Comparison of ENCODE assay signal across 13 cellular contexts in the genomic region with DNA sequence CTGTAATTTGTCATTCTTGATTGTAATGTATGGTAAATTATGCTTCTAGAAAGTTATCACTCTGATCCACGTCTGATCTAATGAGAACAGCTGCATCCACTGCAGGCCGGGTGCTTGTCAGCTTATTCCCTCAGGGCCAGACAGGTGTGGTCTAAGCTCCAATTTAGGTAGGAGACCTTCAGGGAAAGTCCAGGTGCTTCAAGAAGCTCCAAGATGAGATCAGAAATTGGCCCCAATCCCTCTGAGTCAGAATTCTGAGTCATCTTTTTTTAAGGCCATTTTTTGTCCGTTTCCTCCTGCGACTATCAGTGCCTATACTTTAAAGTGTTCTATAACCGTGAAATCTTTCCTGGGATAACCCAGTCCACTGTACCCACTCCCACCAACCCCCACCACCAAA.
DNase-seq lines count a peak whose midpoint lies in the region; ATAC-seq, FAIRE-seq and TF ChIP-seq lines count a peak whose summit lies in the region.
"Had no signal": no experiment of that assay in that cellular context is flagged by ENCODE, and none has a peak within 500 bp of the region (broad histone marks: within the 10 kb centered on the region; RNA-seq: fewer than 3 reads in every experiment).

No MANE protein-coding gene starts in this region.

- H3K4me1 ChIP-seq in A549: peaks cover 76% of the 10 kb centered on the region

- FAIRE-seq in A549 (lab: Jason Lieb, UNC): no peak

- TF ChIP-seq POLR2A in A549 (IDR thresholded peaks at IDR 0.05; ENCODE audit: low read length): no peak

- BruUV-seq in MCF 10A (replicated peaks; lab: Mats Ljungman, UMichigan): no TSS peak

- H3K36me3 Mint-ChIP-seq in MCF 10A (ENCODE audit: insufficient read depth, unreplicated experiment) (peaks cover 6% of the 10 kb centered on the region), WTC11 (no peaks in the 10 kb centered on the region)
- H3K36me3 Mint-ChIP-seq: activated naive CD8-positive, alpha-beta T cell had no signal

- H3K4me2 ChIP-seq in A549: peak overlapping the region; percentile 79

- TF ChIP-seq CTCF in A549 (IDR thresholded peaks at IDR 0.05) (no peak), MCF 10A (IDR thresholded peaks at IDR 0.05; ENCODE audit: unreplicated experiment) (no peak), WTC11 (IDR thresholded peaks at IDR 0.05) (no peak)

- H3K27ac Mint-ChIP-seq in MCF 10A (ENCODE audit: low read depth, unreplicated experiment): peak overlapping the region; percentile 81
- H3K27ac Mint-ChIP-seq in WTC11: no peak overlapping the region
- H3K27ac Mint-ChIP-seq: activated naive CD8-positive, alpha-beta T cell had no signal

- H3K4me3 ChIP-seq in A549: no peak overlapping the region
- H3K4me3 ChIP-seq: lower lobe of right lung had no signal

- WGBS in A549 (ENCODE audit: missing lambda C conversion rate): 0% methylated on average over 5 of the region's 5 CpGs

- POLR2A ChIA-PET in A549 (lab: Yijun Ruan, JAX): no interaction called here
- POLR2A ChIA-PET in MCF 10A (lab: Yijun Ruan, JAX): interaction anchor here (0.7 to 5.1 kb wide), 19 partner anchors 8 to 309 kb away, joined by 3 to 49 read pairs (median 5); no protein-coding TSS in a partner anchor
- POLR2A ChIA-PET in WTC11 (lab: Charles Lee): no interaction called here

- peak overlapping the region; percentile 86 to 88 for H3K27ac ChIP-seq in A549
- H3K27ac ChIP-seq: lower lobe of right lung had no signal

- no peak for TF ChIP-seq EP300 in A549 (IDR thresholded peaks at IDR 0.05)

- H3K9me3 Mint-ChIP-seq in MCF 10A (ENCODE audit: unreplicated experiment) (no peaks in the 10 kb centered on the region), WTC11 (no peaks in the 10 kb centered on the region)

- H3K27me3 Mint-ChIP-seq in MCF 10A (ENCODE audit: insufficient read depth, unreplicated experiment): no peaks in the 10 kb centered on the region
- H3K27me3 Mint-ChIP-seq in WTC11 (ENCODE audit: low read depth): no peaks in the 10 kb centered on the region

- ATAC-seq in A549 (no peak; a peak in 1 of 6 replicates), WTC11 (no peak), HG02623 (IDR thresholded peaks at IDR 0.05; ENCODE audit: unreplicated experiment) (no peak)
- ATAC-seq: lower lobe of right lung had no signal

- H3K4me3 Mint-ChIP-seq in MCF 10A (ENCODE audit: unreplicated experiment) (no peak overlapping the region), WTC11 (no peak overlapping the region)
- H3K4me3 Mint-ChIP-seq: activated naive CD8-positive, alpha-beta T cell had no signal

- intact Hi-C loops in MCF 10A (cut with micrococcal nuclease): loop anchor here (5.0 kb wide), 2 partner anchors 103 to 403 kb away; no protein-coding TSS in a partner anchor

- CTCF ChIA-PET in A549 (lab: Yijun Ruan, JAX): interaction anchor here (0.6 to 5.8 kb wide), 6 partner anchors 12 to 242 kb away, joined by 3 to 88 read pairs (median 3); no protein-coding TSS in a partner anchor
- CTCF ChIA-PET in MCF 10A (lab: Yijun Ruan, JAX): interaction anchor here (1.0 to 1.9 kb wide), 7 partner anchors 26 to 324 kb away, joined by 3 to 8 read pairs (median 3); no protein-coding TSS in a partner anchor
- CTCF ChIA-PET in WTC11 (lab: Charles Lee): interaction anchor here (2.0 kb wide), 1 partner anchor 332 kb away, joined by 4 read pairs; no protein-coding TSS in a partner anchor

- no peak; a peak in 1 of 5 replicates for TF ChIP-seq RAD21 in A549 (conservative IDR thresholded peaks at IDR 0.05 in 1 of 2, IDR thresholded peaks at IDR 0.05 in 1 of 2)

- in situ Hi-C loops in G401 (cut with HindIII; ENCODE audit: low sequenced_read_pairs): no loop called here

- H3K9me3 ChIP-seq in A549: no peaks in the 10 kb centered on the region
- H3K9me3 ChIP-seq: lower lobe of right lung had no signal

- H3K4me1 Mint-ChIP-seq in MCF 10A (ENCODE audit: insufficient read depth, unreplicated experiment) (peaks cover 57% of the 10 kb centered on the region), WTC11 (peaks cover 4% of the 10 kb centered on the region)

- peak; percentile 46 to 74 for DNase-seq in A549 (ENCODE audit: low read depth in 1 of 2, low spot score in 1 of 2)
- peak; percentile 85 for DNase-seq in M059J (ENCODE audit: low read depth)
- peak; percentile 97 for DNase-seq in MCF 10A (ENCODE audit: unreplicated experiment)
- peak; percentile 96 for DNase-seq in kidney tubule cell (ENCODE audit: low spot score)
- DNase-seq in G401 (ENCODE audit: low spot score): no peak
- no peak for DNase-seq in WTC11 (ENCODE audit: low spot score)
- DNase-seq in T1000 (lab: John Stamatoyannopoulos, UW): no peak
- DNase-seq: activated CD4-positive, alpha-beta T cell treated with anti-CD3 and anti-CD28 coated beads, Interleukin-2, amount 50 U/mL, for 48 hours; lower lobe of right lung; NCI-H187 treated with DMSO at 0.1 percent for 48 hours; Right ventricle myocardium superior had no signal

TF ChIP-seq in A549, 52 proteins besides CTCF, POLR2A, EP300 and RAD21:
- TF ChIP-seq JUN (IDR thresholded peaks at IDR 0.05): peak in 1 of 2 experiments; percentile 33; a peak in 1 of 5 replicates
- peak; percentile 86 for TF ChIP-seq FOSL2 (IDR thresholded peaks at IDR 0.05)
- peak; percentile 90 for TF ChIP-seq FOSL2 (CRISPR knock-in tag; IDR thresholded peaks at IDR 0.05)
- TF ChIP-seq, protein P1, sequence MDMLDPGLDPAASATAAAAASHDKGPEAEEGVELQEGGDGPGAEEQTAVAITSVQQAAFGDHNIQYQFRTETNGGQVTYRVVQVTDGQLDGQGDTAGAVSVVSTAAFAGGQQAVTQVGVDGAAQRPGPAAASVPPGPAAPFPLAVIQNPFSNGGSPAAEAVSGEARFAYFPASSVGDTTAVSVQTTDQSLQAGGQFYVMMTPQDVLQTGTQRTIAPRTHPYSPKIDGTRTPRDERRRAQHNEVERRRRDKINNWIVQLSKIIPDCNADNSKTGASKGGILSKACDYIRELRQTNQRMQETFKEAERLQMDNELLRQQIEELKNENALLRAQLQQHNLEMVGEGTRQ (IDR thresholded peaks at IDR 0.05): no peak
- peak; percentile 73 for TF ChIP-seq JUNB (IDR thresholded peaks at IDR 0.05)
- TF ChIP-seq, protein P2, sequence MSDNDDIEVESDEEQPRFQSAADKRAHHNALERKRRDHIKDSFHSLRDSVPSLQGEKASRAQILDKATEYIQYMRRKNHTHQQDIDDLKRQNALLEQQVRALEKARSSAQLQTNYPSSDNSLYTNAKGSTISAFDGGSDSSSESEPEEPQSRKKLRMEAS (IDR thresholded peaks at IDR 0.05): peak; percentile 34; the same call in 1 of the 2 replicates

TF ChIP-seq in WTC11, 78 proteins besides CTCF, POLR2A, EP300 and RAD21:
- no peak for TF ChIP-seq MXD4 (CRISPR knock-in tag; IDR thresholded peaks at IDR 0.05; ENCODE audit: borderline replicate concordance)
- TF ChIP-seq PRRX2 (CRISPR knock-in tag; IDR thresholded peaks at IDR 0.05): no peak
- no peak for TF ChIP-seq TCF7 (CRISPR knock-in tag; IDR thresholded peaks at IDR 0.05; ENCODE audit: low read depth)
- no peak for TF ChIP-seq KAT7 (CRISPR knock-in tag; IDR thresholded peaks at IDR 0.05; ENCODE audit: borderline replicate concordance)
- TF ChIP-seq, protein P3, sequence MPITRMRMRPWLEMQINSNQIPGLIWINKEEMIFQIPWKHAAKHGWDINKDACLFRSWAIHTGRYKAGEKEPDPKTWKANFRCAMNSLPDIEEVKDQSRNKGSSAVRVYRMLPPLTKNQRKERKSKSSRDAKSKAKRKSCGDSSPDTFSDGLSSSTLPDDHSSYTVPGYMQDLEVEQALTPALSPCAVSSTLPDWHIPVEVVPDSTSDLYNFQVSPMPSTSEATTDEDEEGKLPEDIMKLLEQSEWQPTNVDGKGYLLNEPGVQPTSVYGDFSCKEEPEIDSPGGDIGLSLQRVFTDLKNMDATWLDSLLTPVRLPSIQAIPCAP (CRISPR knock-in tag; IDR thresholded peaks at IDR 0.05): no peak
- TF ChIP-seq FOXJ3 (CRISPR knock-in tag; IDR thresholded peaks at IDR 0.05; ENCODE audit: borderline replicate concordance): no peak

Comparison
In these comparisons a context has a peak if more than half of its experiments do, and no peak if none do; other contexts are left out.
1. DNase-seq: peak in A549 (2 of 2), M059J (single experiment), MCF 10A (single experiment) and kidney tubule cell (single experiment); none in G401 (single experiment), WTC11 (single experiment) and T1000 (single experiment).